21 cellular contexts compared by ENCODE assay signal in the genomic region with DNA sequence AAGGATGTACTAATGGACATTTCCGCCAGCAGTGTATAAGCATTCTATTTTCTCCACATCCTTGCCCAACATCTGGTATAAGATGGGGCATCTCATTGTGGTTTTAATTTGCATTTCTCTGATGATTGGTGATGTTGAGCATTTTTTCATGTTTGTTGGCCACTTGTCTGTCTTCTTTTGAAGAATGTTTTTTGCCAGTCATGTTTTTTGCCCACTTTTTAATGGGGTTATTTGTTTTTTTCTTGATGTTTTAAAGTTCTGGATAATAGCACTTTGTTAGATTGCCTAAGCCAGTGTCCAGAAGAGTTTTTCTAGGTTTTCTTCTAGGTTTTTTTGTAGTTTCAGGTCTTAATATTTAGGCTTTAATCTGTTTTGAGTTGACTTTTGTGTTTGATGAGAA. TPM values are rescaled to one million over a fixed set of nuclear protein-coding genes. Genes with fewer than 3 reads are reported as not detected.
DNase-seq lines count a peak whose midpoint lies in the region; ATAC-seq, FAIRE-seq and TF ChIP-seq lines count a peak whose summit lies in the region.
"Had no signal": no experiment of that assay in that cellular context is flagged by ENCODE, and none has a peak within 500 bp of the region (broad histone marks: within the 10 kb centered on the region; RNA-seq: fewer than 3 reads in every experiment).

No MANE protein-coding gene starts in this region.

- POLR2A ChIA-PET in activated CD8-positive, alpha-beta T cell treated with anti-CD3 and anti-CD28 coated beads for 36 hours (lab: Charles Lee) = no interaction called here
- POLR2A ChIA-PET in activated CD8-positive, alpha-beta T cell treated with anti-CD3 and anti-CD28 coated beads, Interleukin-2, amount 10 ng/mL, durations not matched to agents 7 days and 5 days (lab: Charles Lee) = no interaction called here
- POLR2A ChIA-PET in A549 (lab: Yijun Ruan, JAX) = no interaction called here

- no peak overlapping the region for H3K4me3 ChIP-seq in A549
- no peak overlapping the region for H3K4me3 ChIP-seq in GM23338

- TF ChIP-seq EP300 in A549 (IDR thresholded peaks at IDR 0.05) = no peak

- H3K4me1 Mint-ChIP-seq in activated CD8-positive, alpha-beta T cell treated with anti-CD3 and anti-CD28 coated beads for 36 hours (ENCODE audit: low read depth) = peaks cover 57% of the 10 kb centered on the region
- peaks cover 62% of the 10 kb centered on the region for H3K4me1 Mint-ChIP-seq in activated CD8-positive, alpha-beta T cell treated with anti-CD3 and anti-CD28 coated beads, Interleukin-2, amount 10 ng/mL, durations not matched to agents 7 days and 5 days (ENCODE audit: low read depth)
- peaks cover 23% of the 10 kb centered on the region for H3K4me1 Mint-ChIP-seq in GM23338
- peaks cover 57% of the 10 kb centered on the region for H3K4me1 Mint-ChIP-seq in dendritic cell treated with granulocyte-macrophage colony-stimulating factor and Interleukin-4, amounts not matched to agents 40 ng/mL and 50 ng/mL, for 4 days (ENCODE audit: low read depth)

- peaks cover 30% of the 10 kb centered on the region for H3K36me3 ChIP-seq in GM23338 (ENCODE audit: insufficient read depth)

- H3K27ac ChIP-seq in A549 (no peak overlapping the region), GM23338 (ENCODE audit: low read depth) (no peak overlapping the region)

- no peak for ATAC-seq in activated CD8-positive, alpha-beta T cell treated with anti-CD3 and anti-CD28 coated beads for 36 hours
- ATAC-seq in activated CD8-positive, alpha-beta T cell treated with anti-CD3 and anti-CD28 coated beads, Interleukin-2, amount 10 ng/mL, durations not matched to agents 7 days and 5 days = no peak
- no peak for ATAC-seq in A549
- ATAC-seq in GM23338 = no peak
- no peak for ATAC-seq in HG03520 (IDR thresholded peaks at IDR 0.05; ENCODE audit: unreplicated experiment)
- ATAC-seq: Right ventricle myocardium inferior had no signal

- FAIRE-seq in A549 (lab: Jason Lieb, UNC) = no peak

- H2AFZ ChIP-seq in GM23338 = no peak overlapping the region

- CTCF ChIA-PET in activated CD8-positive, alpha-beta T cell treated with anti-CD3 and anti-CD28 coated beads for 36 hours (lab: Charles Lee) = interaction anchor here (0.6 to 1.4 kb wide), 2 partner anchors 27 to 158 kb away, joined by 3 read pairs; no protein-coding TSS in a partner anchor
- CTCF ChIA-PET in activated CD8-positive, alpha-beta T cell treated with anti-CD3 and anti-CD28 coated beads, Interleukin-2, amount 10 ng/mL, durations not matched to agents 7 days and 5 days (lab: Charles Lee) = no interaction called here
- CTCF ChIA-PET in A549 (lab: Yijun Ruan, JAX) = interaction anchor here (0.6 kb wide), 1 partner anchor 27 kb away, joined by 3 read pairs; no protein-coding TSS in a partner anchor

- intact Hi-C loops in activated CD8-positive, alpha-beta T cell treated with anti-CD3 and anti-CD28 coated beads for 36 hours (cut with micrococcal nuclease) = no loop called here
- intact Hi-C loops in dendritic cell treated with granulocyte-macrophage colony-stimulating factor and Interleukin-4, amounts not matched to agents 40 ng/mL and 50 ng/mL, for 4 days (cut with micrococcal nuclease) = no loop called here

- 93% methylated on average over 1 of the region's 1 CpG for WGBS in A549 (ENCODE audit: missing lambda C conversion rate)

- H3K9me3 ChIP-seq in A549 = no peaks in the 10 kb centered on the region

- no peaks in the 10 kb centered on the region for H3K9me3 Mint-ChIP-seq in activated CD8-positive, alpha-beta T cell treated with anti-CD3 and anti-CD28 coated beads for 36 hours
- no peaks in the 10 kb centered on the region for H3K9me3 Mint-ChIP-seq in activated CD8-positive, alpha-beta T cell treated with anti-CD3 and anti-CD28 coated beads, Interleukin-2, amount 10 ng/mL, durations not matched to agents 7 days and 5 days (ENCODE audit: insufficient read depth)
- H3K9me3 Mint-ChIP-seq in GM23338 = no peaks in the 10 kb centered on the region
- peaks cover 10% of the 10 kb centered on the region for H3K9me3 Mint-ChIP-seq in dendritic cell treated with granulocyte-macrophage colony-stimulating factor and Interleukin-4, amounts not matched to agents 40 ng/mL and 50 ng/mL, for 4 days
- H3K9me3 Mint-ChIP-seq: H9, HFFc6 had no signal

- H3K27ac Mint-ChIP-seq in activated CD8-positive, alpha-beta T cell treated with anti-CD3 and anti-CD28 coated beads for 36 hours = peak overlapping the region; percentile 23
- H3K27ac Mint-ChIP-seq in activated CD8-positive, alpha-beta T cell treated with anti-CD3 and anti-CD28 coated beads, Interleukin-2, amount 10 ng/mL, durations not matched to agents 7 days and 5 days = no peak overlapping the region
- peak overlapping the region; percentile 71; the same call in 1 of the 2 replicates for H3K27ac Mint-ChIP-seq in GM23338
- peak overlapping the region; percentile 43 for H3K27ac Mint-ChIP-seq in dendritic cell treated with granulocyte-macrophage colony-stimulating factor and Interleukin-4, amounts not matched to agents 40 ng/mL and 50 ng/mL, for 4 days
- H3K27ac Mint-ChIP-seq: HFFc6 had no signal

- 0 out of 3 replicates have a peak, but pooled peaks cover 8% of the 10 kb centered on the region for H3K4me1 ChIP-seq in A549
- peaks cover 14% of the 10 kb centered on the region; the same call in 1 of the 2 replicates for H3K4me1 ChIP-seq in GM23338 (ENCODE audit: insufficient read depth)

- H3K27me3 Mint-ChIP-seq in activated CD8-positive, alpha-beta T cell treated with anti-CD3 and anti-CD28 coated beads for 36 hours = no peaks in the 10 kb centered on the region
- H3K27me3 Mint-ChIP-seq in activated CD8-positive, alpha-beta T cell treated with anti-CD3 and anti-CD28 coated beads, Interleukin-2, amount 10 ng/mL, durations not matched to agents 7 days and 5 days (ENCODE audit: low read depth) = no peaks in the 10 kb centered on the region
- H3K27me3 Mint-ChIP-seq in GM23338 (ENCODE audit: insufficient read depth, low read depth, poor library complexity) = peaks cover 3% of the 10 kb centered on the region
- H3K27me3 Mint-ChIP-seq in dendritic cell treated with granulocyte-macrophage colony-stimulating factor and Interleukin-4, amounts not matched to agents 40 ng/mL and 50 ng/mL, for 4 days = no peaks in the 10 kb centered on the region

- no peak for DNase-seq in activated CD8-positive, alpha-beta T cell treated with anti-CD3 and anti-CD28 coated beads for 36 hours
- DNase-seq in activated CD8-positive, alpha-beta T cell treated with anti-CD3 and anti-CD28 coated beads, Interleukin-2, amount 10 ng/mL, durations not matched to agents 7 days and 5 days = no peak
- DNase-seq in A549 (ENCODE audit: low read depth in 1 of 2, low spot score in 1 of 2) (no peak), GM23338 (ENCODE audit: low spot score) (no peak), T-helper 9 cell (no peak), NCI-H1417 (lab: John Stamatoyannopoulos, UW) (no peak)
- DNase-seq: 8988T, AML-193, C1 segment of cervical spinal cord, EL, GF-D8, H9, HFFc6, MV-4-11, NCI-H1105 treated with DMSO at 0.1 percent for 48 hours, NCI-H1694 treated with DMSO at 0.1 percent for 48 hours, NCI-H446 treated with DMSO at 0.1 percent for 48 hours, NCI-H526 treated with DMSO at 0.1 percent for 48 hours had no signal

- no peaks in the 10 kb centered on the region for H3K27me3 ChIP-seq in GM23338 (ENCODE audit: insufficient read depth)

- TF ChIP-seq CTCF in activated CD8-positive, alpha-beta T cell treated with anti-CD3 and anti-CD28 coated beads for 36 hours (IDR thresholded peaks at IDR 0.05) = no peak
- TF ChIP-seq CTCF in A549 (IDR thresholded peaks at IDR 0.05) (no peak), GM23338 (conservative IDR thresholded peaks at IDR 0.05; ENCODE audit: low read depth in 2 of 2) (no peak)

- no peak overlapping the region for H3K4me3 Mint-ChIP-seq in activated CD8-positive, alpha-beta T cell treated with anti-CD3 and anti-CD28 coated beads for 36 hours
- no peak overlapping the region for H3K4me3 Mint-ChIP-seq in activated CD8-positive, alpha-beta T cell treated with anti-CD3 and anti-CD28 coated beads, Interleukin-2, amount 10 ng/mL, durations not matched to agents 7 days and 5 days
- H3K4me3 Mint-ChIP-seq in GM23338 = no peak overlapping the region
- H3K4me3 Mint-ChIP-seq in dendritic cell treated with granulocyte-macrophage colony-stimulating factor and Interleukin-4, amounts not matched to agents 40 ng/mL and 50 ng/mL, for 4 days = no peak overlapping the region
- H3K4me3 Mint-ChIP-seq: H9, HFFc6 had no signal

- H3K79me2 ChIP-seq in GM23338 (replicated peaks; ENCODE audit: insufficient read depth) = peaks cover 100% of the 10 kb centered on the region

- TF ChIP-seq POLR2A in A549 (IDR thresholded peaks at IDR 0.05; ENCODE audit: low read length) = no peak

- no peak for TF ChIP-seq RAD21 in A549 (conservative IDR thresholded peaks at IDR 0.05 in 1 of 2, IDR thresholded peaks at IDR 0.05 in 1 of 2)

- H3K4me2 ChIP-seq in A549 = no peak overlapping the region
- H3K4me2 ChIP-seq in GM23338 = no peak overlapping the region

- H4K20me1 ChIP-seq in GM23338 (replicated peaks; ENCODE audit: insufficient read depth) = peaks cover 46% of the 10 kb centered on the region

- H3K9me2 ChIP-seq in GM23338 (ENCODE audit: insufficient read depth) = no peaks in the 10 kb centered on the region

- peaks cover 72% of the 10 kb centered on the region for H3K36me3 Mint-ChIP-seq in activated CD8-positive, alpha-beta T cell treated with anti-CD3 and anti-CD28 coated beads for 36 hours (ENCODE audit: low read depth)
- H3K36me3 Mint-ChIP-seq in activated CD8-positive, alpha-beta T cell treated with anti-CD3 and anti-CD28 coated beads, Interleukin-2, amount 10 ng/mL, durations not matched to agents 7 days and 5 days (ENCODE audit: low read depth) = peaks cover 76% of the 10 kb centered on the region
- H3K36me3 Mint-ChIP-seq in GM23338 (ENCODE audit: low read depth) = peaks cover 69% of the 10 kb centered on the region
- peaks cover 89% of the 10 kb centered on the region for H3K36me3 Mint-ChIP-seq in dendritic cell treated with granulocyte-macrophage colony-stimulating factor and Interleukin-4, amounts not matched to agents 40 ng/mL and 50 ng/mL, for 4 days (ENCODE audit: low read depth)

- no peaks in the 10 kb centered on the region for H3F3A ChIP-seq in GM23338 (replicated peaks; ENCODE audit: low read depth)

TF ChIP-seq in A549, 52 proteins besides CTCF, POLR2A, EP300 and RAD21 (continues in another document):
- TF ChIP-seq NFE2L2 (conservative IDR thresholded peaks at IDR 0.05; ENCODE audit: low read length) = peak; percentile 83

RNA-seq across cellular contexts. Expression of a gene that starts 31.7 kb away (rescaled TPM):
- 100 to 1,000 TPM; 115 to 117 TPM for total RNA-seq in activated CD8-positive, alpha-beta T cell treated with anti-CD3 and anti-CD28 coated beads for 36 hours
- total RNA-seq in activated CD8-positive, alpha-beta T cell treated with anti-CD3 and anti-CD28 coated beads, Interleukin-2, amount 10 ng/mL, durations not matched to agents 7 days and 5 days = 100 to 1,000 TPM; 104 to 106 TPM
- polyA plus RNA-seq in A549 (2011; rRNA removed) (195 and 207 TPM in 2 replicates), A549 (2017; fragmentation: RNase III; extraction: RNeasy Plus Mini Kit Qiagen cat#74134 plus additional on column Dnase treatment) (136 to 141 TPM (median 140 TPM) in 3 replicates), GM23338 (2016; fragmentation: Nextera tagmentation; extraction: Ambion mirVana) (31.1 and 33.1 TPM in 2 replicates)
- 64.1 and 82.0 TPM in 2 replicates for polyA plus RNA-seq in A549 (2012; cell fraction: cytosol; rRNA removed)
- 28.7 and 45.4 TPM in 2 replicates for polyA plus RNA-seq in A549 (2012; cell fraction: nucleus; rRNA removed)
- 322 and 348 TPM in 2 replicates for polyA minus RNA-seq in A549 (2011; rRNA and poly(A)+ RNA removed)
- total RNA-seq in GM23338 (2014; rRNA removed; shearing (Covaris generic)) = 117 and 137 TPM in 2 replicates
